Comparison of ENCODE assay signal across 7 cellular contexts in genomic region chr11:123979311-123979710, GRCh38. TPM values are rescaled to one million over a fixed set of nuclear protein-coding genes. Genes with fewer than 3 reads are reported as not detected.
"Had no signal": no experiment of that assay in that cellular context is flagged by ENCODE, and none has a peak within 500 bp of the region (broad histone marks: within the 10 kb centered on the region; RNA-seq: fewer than 3 reads in every experiment).

No MANE protein-coding gene starts in this region.

- DNase-seq: H9, HCEC 1CT, IMR-90, KBM-7 had no signal

- H3K27ac Mint-ChIP-seq: GM23338, H9 had no signal

- H2AFZ ChIP-seq: GM23338 had no signal

- H3K4me3 ChIP-seq: GM23338 had no signal

- ATAC-seq: GM23338 had no signal

- H3K4me3 Mint-ChIP-seq: GM23338, H9 had no signal

- H3K4me2 ChIP-seq: GM23338 had no signal

RNA-seq across cellular contexts. Expression of gene OR10S1, which starts 1.7 kb away (rescaled TPM):
- total RNA-seq: GM23338, H1, H9, HT-29, IMR-90 had no signal
- polyA plus RNA-seq: GM23338, H1, IMR-90 had no signal

RNA-seq across cellular contexts. Expression of gene OR10G6, which starts 15.7 kb away (rescaled TPM):
- total RNA-seq: GM23338, H1, H9, HT-29, IMR-90 had no signal
- polyA plus RNA-seq: GM23338, H1, IMR-90 had no signal

RNA-seq across cellular contexts. Expression of gene OR10G4, which starts 33.5 kb away (rescaled TPM):
- total RNA-seq: GM23338, H1, HT-29, IMR-90 had no signal
- polyA plus RNA-seq: GM23338, IMR-90 had no signal

RNA-seq across cellular contexts. Expression of gene OR6T1, which starts 35.7 kb away (rescaled TPM):
- total RNA-seq: GM23338, H1, H9, HT-29, IMR-90 had no signal
- polyA plus RNA-seq: GM23338, H1, IMR-90 had no signal

RNA-seq across cellular contexts. Expression of gene OR4D5, which starts 39.9 kb away (rescaled TPM):
- total RNA-seq: GM23338, H1, H9, HT-29, IMR-90 had no signal
- polyA plus RNA-seq: GM23338, H1, IMR-90 had no signal
